In the genomic region with DNA sequence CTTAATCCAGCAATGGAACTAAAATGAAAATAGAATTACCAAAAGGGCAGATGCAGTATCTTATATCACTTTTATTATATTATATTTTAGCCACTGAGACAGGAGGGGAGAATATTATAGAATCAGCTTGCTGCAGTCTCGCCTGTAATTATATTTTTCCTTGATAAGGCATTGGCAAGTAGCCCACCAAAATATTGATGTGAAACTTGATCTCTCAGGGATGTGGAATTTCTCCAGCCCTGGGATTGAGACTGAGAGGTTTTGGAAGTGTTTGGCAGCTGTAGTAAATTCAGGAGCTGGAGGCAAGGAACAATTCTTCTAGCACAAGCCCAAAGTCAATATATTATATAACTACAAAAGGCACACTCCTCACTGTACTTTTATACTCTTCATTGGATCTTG, we compare ENCODE assay signal across 15 cellular contexts.
DNase-seq lines count a peak whose midpoint lies in the region; ATAC-seq and TF ChIP-seq lines count a peak whose summit lies in the region.
"Had no signal": no experiment of that assay in that cellular context is flagged by ENCODE, and none has a peak within 500 bp of the region (broad histone marks: within the 10 kb centered on the region; RNA-seq: fewer than 3 reads in every experiment).

No MANE protein-coding gene starts in this region.

- no peak overlapping the region for H2AFZ ChIP-seq in PC-3 (ENCODE audit: low read length)

- CTCF ChIA-PET in PC-3 (lab: Charles Lee): no interaction called here

- no peaks in the 10 kb centered on the region for H3K4me1 ChIP-seq in PC-3 (ENCODE audit: insufficient read depth, low read length)

- no peaks in the 10 kb centered on the region for H3K9me2 ChIP-seq in PC-3 (replicated peaks; ENCODE audit: low read length)

- H3K79me2 ChIP-seq in PC-3 (ENCODE audit: low read length): no peaks in the 10 kb centered on the region

- H3K4me3 ChIP-seq in PC-3 (ENCODE audit: low read length): no peak overlapping the region
- H3K4me3 ChIP-seq: SK-N-MC had no signal

- no peaks in the 10 kb centered on the region for H3K36me3 ChIP-seq in PC-3 (ENCODE audit: low read depth, low read length)

- POLR2A ChIA-PET in PC-3 (lab: Charles Lee; ENCODE audit: unreplicated experiment): no interaction called here

- no peaks in the 10 kb centered on the region for H3K27me3 ChIP-seq in PC-3 (ENCODE audit: low read length)

- H4K20me1 ChIP-seq in PC-3 (ENCODE audit: low read length): no peaks in the 10 kb centered on the region

- H3K9ac ChIP-seq in PC-3 (ENCODE audit: low read length): no peak overlapping the region

- H3K9me3 ChIP-seq in PC-3 (ENCODE audit: low read length): no peaks in the 10 kb centered on the region

- peak; percentile 74 for DNase-seq in DMS 273 (lab: John Stamatoyannopoulos, UW; ENCODE audit: unreplicated experiment)
- peak; percentile 56 for DNase-seq in NCI-H128 (lab: John Stamatoyannopoulos, UW; ENCODE audit: unreplicated experiment)
- no peak for DNase-seq in left colon
- no peak for DNase-seq in NCI-H82 (lab: John Stamatoyannopoulos, UW)
- no peak for DNase-seq in COLO829 (ENCODE audit: low spot score)
- no peak for DNase-seq in PC-3
- DNase-seq: activated CD4-positive, alpha-beta T cell treated with anti-CD3 and anti-CD28 coated beads, Interleukin-2, amount 50 U/mL, for 4 hours; activated T-cell treated with anti-CD3 and anti-CD28 coated beads, Interleukin-2, amount 50 U/mL, for 72 hours; amniotic stem cell; NCI-H1436 treated with DMSO at 0.1 percent for 48 hours; small intestine; stimulated activated naive CD4-positive, alpha-beta T cell treated with Interleukin-2 at 50 U/mL for 16 hours had no signal

- no peaks in the 10 kb centered on the region for H3F3A ChIP-seq in PC-3 (ENCODE audit: low read length, unreplicated experiment)

- H3K27ac ChIP-seq in PC-3 (ENCODE audit: low read length): no peak overlapping the region
- H3K27ac ChIP-seq: SK-N-MC had no signal

- intact Hi-C loops in left colon (cut with DNase I, micrococcal nuclease) (no loop called here), PC-3 (cut with micrococcal nuclease) (no loop called here)

- no peak overlapping the region for H3K4me2 ChIP-seq in PC-3 (ENCODE audit: low read length)

- no peak for TF ChIP-seq CTCF in PC-3 (conservative IDR thresholded peaks at IDR 0.05; ENCODE audit: low read depth, low read length)

- no TSS peak for BruUV-seq in PC-3 (replicated peaks; lab: Mats Ljungman, UMichigan)

- peak; percentile 63 for ATAC-seq in SK-N-SH treated with all-trans-retinoic acid at 6 μM for 48 hours
- peak; percentile 66 for ATAC-seq in left colon
- ATAC-seq in HG02588 (IDR thresholded peaks at IDR 0.05; ENCODE audit: unreplicated experiment): no peak
- no peak for ATAC-seq in PC-3
- ATAC-seq: activated T-cell treated with anti-CD3 and anti-CD28 coated beads, Interleukin-2, amount 50 U/mL, for 72 hours had no signal

TF ChIP-seq in SK-N-SH treated with all-trans-retinoic acid at 6 μM for 48 hours, 23 proteins besides CTCF, POLR2A, EP300 and RAD21:
- TF ChIP-seq RARB (CRISPR knock-in tag; IDR thresholded peaks at IDR 0.05): no peak
- TF ChIP-seq GLIS3 (CRISPR knock-in tag; IDR thresholded peaks at IDR 0.05): no peak
- TF ChIP-seq ZNF70 (CRISPR knock-in tag; IDR thresholded peaks at IDR 0.05): no peak
- TF ChIP-seq ISL1 (CRISPR knock-in tag; IDR thresholded peaks at IDR 0.05): peak; percentile 84
- no peak for TF ChIP-seq ZNF565 (CRISPR knock-in tag; conservative IDR thresholded peaks at IDR 0.05; ENCODE audit: low read depth)
- TF ChIP-seq CSRNP3 (CRISPR knock-in tag; IDR thresholded peaks at IDR 0.05): no peak
- no peak for TF ChIP-seq ZFP3 (CRISPR knock-in tag; IDR thresholded peaks at IDR 0.05)
- TF ChIP-seq TOX (CRISPR knock-in tag; IDR thresholded peaks at IDR 0.05; ENCODE audit: borderline replicate concordance): no peak
- TF ChIP-seq TSHZ2 (CRISPR knock-in tag; IDR thresholded peaks at IDR 0.05): peak; percentile 67
- peak; percentile 85; the same call in 1 of the 2 replicates for TF ChIP-seq TCF4 (CRISPR knock-in tag; IDR thresholded peaks at IDR 0.05; ENCODE audit: borderline replicate concordance)
- no peak for TF ChIP-seq CREB5 (CRISPR knock-in tag; IDR thresholded peaks at IDR 0.05; ENCODE audit: low read depth)
- TF ChIP-seq ZC3H10 (CRISPR knock-in tag; IDR thresholded peaks at IDR 0.05): 0 out of 2 replicates have a peak, but pooled peaks have one; percentile 42
- no peak for TF ChIP-seq CSDC2 (CRISPR knock-in tag; IDR thresholded peaks at IDR 0.05)
- TF ChIP-seq PPARA (CRISPR knock-in tag; IDR thresholded peaks at IDR 0.05; ENCODE audit: borderline replicate concordance): no peak

Comparison
In these comparisons a context has a peak if more than half of its experiments do, and no peak if none do; other contexts are left out.
1. DNase-seq: peak in DMS 273 (single experiment) and NCI-H128 (single experiment); none in left colon (0 of 2), NCI-H82 (single experiment), COLO829 (single experiment) and PC-3 (single experiment).
2. ATAC-seq: peak in SK-N-SH treated with all-trans-retinoic acid at 6 μM for 48 hours (single experiment) and left colon (single experiment); none in HG02588 (single experiment) and PC-3 (single experiment).